Comparison of ENCODE assay signal across 19 cellular contexts in genomic region chr1:168906367-168906766, GRCh38.
"Had no signal": no experiment of that assay in that cellular context is flagged by ENCODE, and none has a peak within 500 bp of the region (broad histone marks: within the 10 kb centered on the region; RNA-seq: fewer than 3 reads in every experiment).

No MANE protein-coding gene starts in this region.

- H3K4me3 ChIP-seq: dorsolateral prefrontal cortex, heart left ventricle, ovary, thoracic aorta, uterus had no signal

- H3K9me3 ChIP-seq: heart left ventricle, ovary, thoracic aorta, uterus had no signal

- H3K36me3 ChIP-seq: heart left ventricle, ovary, thoracic aorta, uterus had no signal

- H3K4me1 ChIP-seq: uterus had no signal

- ATAC-seq: heart left ventricle; naive thymus-derived CD8-positive, alpha-beta T cell; sciatic nerve; stimulated activated effector memory CD8-positive, alpha-beta T cell treated with anti-CD3 and anti-CD28 coated beads, Interleukin-12 subunit alpha, Interleukin-12 subunit beta, amount 100 ng/mL, for 72 hours had no signal

- H3K27ac ChIP-seq: dorsolateral prefrontal cortex, heart left ventricle, ovary, thoracic aorta, uterus had no signal

- H3K27me3 ChIP-seq: dorsolateral prefrontal cortex, heart left ventricle, ovary, uterus had no signal

- DNase-seq: activated CD4-positive, alpha-beta T cell treated with anti-CD3 and anti-CD28 coated beads, Interleukin-2, amount 50 U/mL, for 4 hours; activated naive CD8-positive, alpha-beta T cell treated with anti-CD3 and anti-CD28 coated beads for 36 hours; activated T-cell treated with anti-CD3 and anti-CD28 coated beads for 4 hours; amniotic stem cell; dorsolateral prefrontal cortex; endodermal cell; erythroblast; heart left ventricle; immature natural killer cell; kidney glomerular epithelial cell; mesendoderm; naive thymus-derived CD8-positive, alpha-beta T cell; ovary; stimulated activated CD4-positive, alpha-beta T cell treated with anti-CD3 and anti-CD28 coated beads, Interleukin-4, amount 100 ng/mL, for 24 hours; uterus had no signal

- FAIRE-seq: frontal cortex had no signal
